Comparison of ENCODE assay signal across 1 cellular context in genomic region chr2:99488587-99488998, GRCh38.
A peak's percentile ranks its signal among the peaks of the same experiment; 100 is the strongest.
TF ChIP-seq lines count a peak whose summit lies in the region.

No MANE protein-coding gene starts in this region.

TF ChIP-seq in HepG2, 621 proteins besides CTCF, POLR2A, EP300 and RAD21 (continued from another document and continues in another):
- TF ChIP-seq, protein P1, sequence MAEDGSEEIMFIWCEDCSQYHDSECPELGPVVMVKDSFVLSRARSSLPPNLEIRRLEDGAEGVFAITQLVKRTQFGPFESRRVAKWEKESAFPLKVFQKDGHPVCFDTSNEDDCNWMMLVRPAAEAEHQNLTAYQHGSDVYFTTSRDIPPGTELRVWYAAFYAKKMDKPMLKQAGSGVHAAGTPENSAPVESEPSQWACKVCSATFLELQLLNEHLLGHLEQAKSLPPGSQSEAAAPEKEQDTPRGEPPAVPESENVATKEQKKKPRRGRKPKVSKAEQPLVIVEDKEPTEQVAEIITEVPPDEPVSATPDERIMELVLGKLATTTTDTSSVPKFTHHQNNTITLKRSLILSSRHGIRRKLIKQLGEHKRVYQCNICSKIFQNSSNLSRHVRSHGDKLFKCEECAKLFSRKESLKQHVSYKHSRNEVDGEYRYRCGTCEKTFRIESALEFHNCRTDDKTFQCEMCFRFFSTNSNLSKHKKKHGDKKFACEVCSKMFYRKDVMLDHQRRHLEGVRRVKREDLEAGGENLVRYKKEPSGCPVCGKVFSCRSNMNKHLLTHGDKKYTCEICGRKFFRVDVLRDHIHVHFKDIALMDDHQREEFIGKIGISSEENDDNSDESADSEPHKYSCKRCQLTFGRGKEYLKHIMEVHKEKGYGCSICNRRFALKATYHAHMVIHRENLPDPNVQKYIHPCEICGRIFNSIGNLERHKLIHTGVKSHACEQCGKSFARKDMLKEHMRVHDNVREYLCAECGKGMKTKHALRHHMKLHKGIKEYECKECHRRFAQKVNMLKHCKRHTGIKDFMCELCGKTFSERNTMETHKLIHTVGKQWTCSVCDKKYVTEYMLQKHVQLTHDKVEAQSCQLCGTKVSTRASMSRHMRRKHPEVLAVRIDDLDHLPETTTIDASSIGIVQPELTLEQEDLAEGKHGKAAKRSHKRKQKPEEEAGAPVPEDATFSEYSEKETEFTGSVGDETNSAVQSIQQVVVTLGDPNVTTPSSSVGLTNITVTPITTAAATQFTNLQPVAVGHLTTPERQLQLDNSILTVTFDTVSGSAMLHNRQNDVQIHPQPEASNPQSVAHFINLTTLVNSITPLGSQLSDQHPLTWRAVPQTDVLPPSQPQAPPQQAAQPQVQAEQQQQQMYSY (CRISPR knock-in tag; IDR thresholded peaks at IDR 0.05), result peak; percentile 85
- TF ChIP-seq ZNF350 (CRISPR knock-in tag; IDR thresholded peaks at IDR 0.05; ENCODE audit: borderline replicate concordance, low read depth) (no peak), ZFP62 (CRISPR knock-in tag; IDR thresholded peaks at IDR 0.05) (no peak), RXRB (CRISPR knock-in tag; IDR thresholded peaks at IDR 0.05; ENCODE audit: borderline replicate concordance) (peak; percentile 81), ZBTB25 (CRISPR knock-in tag; IDR thresholded peaks at IDR 0.05) (no peak), ZNF513 (CRISPR knock-in tag; conservative IDR thresholded peaks at IDR 0.05) (no peak), ZNF563 (CRISPR knock-in tag; IDR thresholded peaks at IDR 0.05) (no peak), POGZ (CRISPR knock-in tag; IDR thresholded peaks at IDR 0.05) (no peak), PTBP1 (IDR thresholded peaks at IDR 0.05; ENCODE audit: low read depth, low read length, poor library complexity, severe bottlenecking) (no peak), ZNF460 (CRISPR knock-in tag; IDR thresholded peaks at IDR 0.05; ENCODE audit: borderline replicate concordance) (no peak), PREB (CRISPR knock-in tag; IDR thresholded peaks at IDR 0.05) (no peak), IRF2 (CRISPR knock-in tag; IDR thresholded peaks at IDR 0.05) (no peak), SMARCE1 (IDR thresholded peaks at IDR 0.05; ENCODE audit: borderline replicate concordance) (no peak), CEBPB (IDR thresholded peaks at IDR 0.05; ENCODE audit: borderline replicate concordance, low read depth, low read length) (no peak), ZNF850 (CRISPR knock-in tag; conservative IDR thresholded peaks at IDR 0.05) (no peak), SP1 (IDR thresholded peaks at IDR 0.05) (no peak), SP1 (CRISPR knock-in tag; IDR thresholded peaks at IDR 0.05) (no peak), HOXA3 (CRISPR knock-in tag; IDR thresholded peaks at IDR 0.05) (0 out of 2 replicates have a peak, but pooled peaks have one; percentile 11), ZNF136 (CRISPR knock-in tag; IDR thresholded peaks at IDR 0.05; ENCODE audit: low read depth) (no peak), ZNF383 (CRISPR knock-in tag; IDR thresholded peaks at IDR 0.05; ENCODE audit: borderline replicate concordance) (no peak), PCBP2 (optimal IDR thresholded peaks at IDR 0.05; ENCODE audit: low read depth, low read length, poor library complexity, severe bottlenecking) (no peak), HNF4A (CRISPR knock-in tag; IDR thresholded peaks at IDR 0.05) (peak; percentile 59), TBX2 (CRISPR knock-in tag; IDR thresholded peaks at IDR 0.05; ENCODE audit: borderline replicate concordance) (0 out of 2 replicates have a peak, but pooled peaks have one; percentile 16), ZIK1 (CRISPR knock-in tag; IDR thresholded peaks at IDR 0.05; ENCODE audit: borderline replicate concordance, low read depth) (no peak), ZNF292 (CRISPR knock-in tag; IDR thresholded peaks at IDR 0.05; ENCODE audit: borderline replicate concordance, low read depth) (0 out of 2 replicates have a peak, but pooled peaks have one; percentile 8), CBX5 (CRISPR knock-in tag; IDR thresholded peaks at IDR 0.05; ENCODE audit: borderline replicate concordance) (no peak), ZNF496 (CRISPR knock-in tag; IDR thresholded peaks at IDR 0.05; ENCODE audit: insufficient replicate concordance) (no peak), SKI (IDR thresholded peaks at IDR 0.05; ENCODE audit: partially characterized antibody) (peak; percentile 55), NR2C2 (CRISPR knock-in tag; IDR thresholded peaks at IDR 0.05; ENCODE audit: borderline replicate concordance) (0 out of 2 replicates have a peak, but pooled peaks have one; percentile 26), JUND (CRISPR knock-in tag; IDR thresholded peaks at IDR 0.05) (no peak), TCF7L2 (IDR thresholded peaks at IDR 0.05; ENCODE audit: low read depth, low read length) (no peak), ATF1 (CRISPR knock-in tag; IDR thresholded peaks at IDR 0.05) (no peak), NCOA2 (CRISPR knock-in tag; IDR thresholded peaks at IDR 0.05) (no peak), SAP130 (CRISPR knock-in tag; IDR thresholded peaks at IDR 0.05; ENCODE audit: low read depth) (peak; percentile 83), ZNF614 (CRISPR knock-in tag; IDR thresholded peaks at IDR 0.05; ENCODE audit: borderline replicate concordance) (0 out of 2 replicates have a peak, but pooled peaks have one; percentile 50), NR3C1 (CRISPR knock-in tag; IDR thresholded peaks at IDR 0.05) (no peak)
- TF ChIP-seq, protein P2, sequence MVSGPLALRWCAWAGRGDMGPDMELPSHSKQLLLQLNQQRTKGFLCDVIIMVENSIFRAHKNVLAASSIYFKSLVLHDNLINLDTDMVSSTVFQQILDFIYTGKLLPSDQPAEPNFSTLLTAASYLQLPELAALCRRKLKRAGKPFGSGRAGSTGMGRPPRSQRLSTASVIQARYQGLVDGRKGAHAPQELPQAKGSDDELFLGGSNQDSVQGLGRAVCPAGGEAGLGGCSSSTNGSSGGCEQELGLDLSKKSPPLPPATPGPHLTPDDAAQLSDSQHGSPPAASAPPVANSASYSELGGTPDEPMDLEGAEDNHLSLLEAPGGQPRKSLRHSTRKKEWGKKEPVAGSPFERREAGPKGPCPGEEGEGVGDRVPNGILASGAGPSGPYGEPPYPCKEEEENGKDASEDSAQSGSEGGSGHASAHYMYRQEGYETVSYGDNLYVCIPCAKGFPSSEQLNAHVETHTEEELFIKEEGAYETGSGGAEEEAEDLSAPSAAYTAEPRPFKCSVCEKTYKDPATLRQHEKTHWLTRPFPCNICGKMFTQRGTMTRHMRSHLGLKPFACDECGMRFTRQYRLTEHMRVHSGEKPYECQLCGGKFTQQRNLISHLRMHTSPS (CRISPR knock-in tag; IDR thresholded peaks at IDR 0.05; ENCODE audit: low read depth), result no peak
- TF ChIP-seq, protein P3, sequence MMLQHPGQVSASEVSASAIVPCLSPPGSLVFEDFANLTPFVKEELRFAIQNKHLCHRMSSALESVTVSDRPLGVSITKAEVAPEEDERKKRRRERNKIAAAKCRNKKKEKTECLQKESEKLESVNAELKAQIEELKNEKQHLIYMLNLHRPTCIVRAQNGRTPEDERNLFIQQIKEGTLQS (CRISPR knock-in tag; IDR thresholded peaks at IDR 0.05), result no peak
- TF ChIP-seq, protein P4, sequence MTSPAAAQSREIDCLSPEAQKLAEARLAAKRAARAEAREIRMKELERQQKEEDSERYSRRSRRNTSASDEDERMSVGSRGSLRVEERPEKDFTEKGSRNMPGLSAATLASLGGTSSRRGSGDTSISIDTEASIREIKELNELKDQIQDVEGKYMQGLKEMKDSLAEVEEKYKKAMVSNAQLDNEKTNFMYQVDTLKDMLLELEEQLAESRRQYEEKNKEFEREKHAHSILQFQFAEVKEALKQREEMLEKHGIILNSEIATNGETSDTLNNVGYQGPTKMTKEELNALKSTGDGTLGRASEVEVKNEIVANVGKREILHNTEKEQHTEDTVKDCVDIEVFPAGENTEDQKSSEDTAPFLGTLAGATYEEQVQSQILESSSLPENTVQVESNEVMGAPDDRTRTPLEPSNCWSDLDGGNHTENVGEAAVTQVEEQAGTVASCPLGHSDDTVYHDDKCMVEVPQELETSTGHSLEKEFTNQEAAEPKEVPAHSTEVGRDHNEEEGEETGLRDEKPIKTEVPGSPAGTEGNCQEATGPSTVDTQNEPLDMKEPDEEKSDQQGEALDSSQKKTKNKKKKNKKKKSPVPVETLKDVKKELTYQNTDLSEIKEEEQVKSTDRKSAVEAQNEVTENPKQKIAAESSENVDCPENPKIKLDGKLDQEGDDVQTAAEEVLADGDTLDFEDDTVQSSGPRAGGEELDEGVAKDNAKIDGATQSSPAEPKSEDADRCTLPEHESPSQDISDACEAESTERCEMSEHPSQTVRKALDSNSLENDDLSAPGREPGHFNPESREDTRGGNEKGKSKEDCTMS (CRISPR knock-in tag; conservative IDR thresholded peaks at IDR 0.05), result no peak
- TF ChIP-seq, protein P5, sequence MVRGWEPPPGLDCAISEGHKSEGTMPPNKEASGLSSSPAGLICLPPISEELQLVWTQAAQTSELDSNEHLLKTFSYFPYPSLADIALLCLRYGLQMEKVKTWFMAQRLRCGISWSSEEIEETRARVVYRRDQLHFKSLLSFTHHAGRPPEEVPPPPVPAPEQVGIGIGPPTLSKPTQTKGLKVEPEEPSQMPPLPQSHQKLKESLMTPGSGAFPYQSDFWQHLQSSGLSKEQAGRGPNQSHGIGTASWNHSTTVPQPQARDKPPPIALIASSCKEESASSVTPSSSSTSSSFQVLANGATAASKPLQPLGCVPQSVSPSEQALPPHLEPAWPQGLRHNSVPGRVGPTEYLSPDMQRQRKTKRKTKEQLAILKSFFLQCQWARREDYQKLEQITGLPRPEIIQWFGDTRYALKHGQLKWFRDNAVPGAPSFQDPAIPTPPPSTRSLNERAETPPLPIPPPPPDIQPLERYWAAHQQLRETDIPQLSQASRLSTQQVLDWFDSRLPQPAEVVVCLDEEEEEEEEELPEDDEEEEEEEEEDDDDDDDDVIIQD (CRISPR knock-in tag; IDR thresholded peaks at IDR 0.05; ENCODE audit: low read depth), result peak; percentile 58; the same call in 1 of the 2 replicates
- TF ChIP-seq, protein P6, sequence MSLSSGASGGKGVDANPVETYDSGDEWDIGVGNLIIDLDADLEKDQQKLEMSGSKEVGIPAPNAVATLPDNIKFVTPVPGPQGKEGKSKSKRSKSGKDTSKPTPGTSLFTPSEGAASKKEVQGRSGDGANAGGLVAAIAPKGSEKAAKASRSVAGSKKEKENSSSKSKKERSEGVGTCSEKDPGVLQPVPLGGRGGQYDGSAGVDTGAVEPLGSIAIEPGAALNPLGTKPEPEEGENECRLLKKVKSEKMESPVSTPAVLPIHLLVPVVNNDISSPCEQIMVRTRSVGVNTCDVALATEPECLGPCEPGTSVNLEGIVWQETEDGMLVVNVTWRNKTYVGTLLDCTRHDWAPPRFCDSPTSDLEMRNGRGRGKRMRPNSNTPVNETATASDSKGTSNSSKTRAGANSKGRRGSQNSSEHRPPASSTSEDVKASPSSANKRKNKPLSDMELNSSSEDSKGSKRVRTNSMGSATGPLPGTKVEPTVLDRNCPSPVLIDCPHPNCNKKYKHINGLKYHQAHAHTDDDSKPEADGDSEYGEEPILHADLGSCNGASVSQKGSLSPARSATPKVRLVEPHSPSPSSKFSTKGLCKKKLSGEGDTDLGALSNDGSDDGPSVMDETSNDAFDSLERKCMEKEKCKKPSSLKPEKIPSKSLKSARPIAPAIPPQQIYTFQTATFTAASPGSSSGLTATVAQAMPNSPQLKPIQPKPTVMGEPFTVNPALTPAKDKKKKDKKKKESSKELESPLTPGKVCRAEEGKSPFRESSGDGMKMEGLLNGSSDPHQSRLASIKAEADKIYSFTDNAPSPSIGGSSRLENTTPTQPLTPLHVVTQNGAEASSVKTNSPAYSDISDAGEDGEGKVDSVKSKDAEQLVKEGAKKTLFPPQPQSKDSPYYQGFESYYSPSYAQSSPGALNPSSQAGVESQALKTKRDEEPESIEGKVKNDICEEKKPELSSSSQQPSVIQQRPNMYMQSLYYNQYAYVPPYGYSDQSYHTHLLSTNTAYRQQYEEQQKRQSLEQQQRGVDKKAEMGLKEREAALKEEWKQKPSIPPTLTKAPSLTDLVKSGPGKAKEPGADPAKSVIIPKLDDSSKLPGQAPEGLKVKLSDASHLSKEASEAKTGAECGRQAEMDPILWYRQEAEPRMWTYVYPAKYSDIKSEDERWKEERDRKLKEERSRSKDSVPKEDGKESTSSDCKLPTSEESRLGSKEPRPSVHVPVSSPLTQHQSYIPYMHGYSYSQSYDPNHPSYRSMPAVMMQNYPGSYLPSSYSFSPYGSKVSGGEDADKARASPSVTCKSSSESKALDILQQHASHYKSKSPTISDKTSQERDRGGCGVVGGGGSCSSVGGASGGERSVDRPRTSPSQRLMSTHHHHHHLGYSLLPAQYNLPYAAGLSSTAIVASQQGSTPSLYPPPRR (CRISPR knock-in tag; IDR thresholded peaks at IDR 0.05; ENCODE audit: borderline replicate concordance), result peak; percentile 39; the same call in 1 of the 2 replicates
- TF ChIP-seq, protein P7, sequence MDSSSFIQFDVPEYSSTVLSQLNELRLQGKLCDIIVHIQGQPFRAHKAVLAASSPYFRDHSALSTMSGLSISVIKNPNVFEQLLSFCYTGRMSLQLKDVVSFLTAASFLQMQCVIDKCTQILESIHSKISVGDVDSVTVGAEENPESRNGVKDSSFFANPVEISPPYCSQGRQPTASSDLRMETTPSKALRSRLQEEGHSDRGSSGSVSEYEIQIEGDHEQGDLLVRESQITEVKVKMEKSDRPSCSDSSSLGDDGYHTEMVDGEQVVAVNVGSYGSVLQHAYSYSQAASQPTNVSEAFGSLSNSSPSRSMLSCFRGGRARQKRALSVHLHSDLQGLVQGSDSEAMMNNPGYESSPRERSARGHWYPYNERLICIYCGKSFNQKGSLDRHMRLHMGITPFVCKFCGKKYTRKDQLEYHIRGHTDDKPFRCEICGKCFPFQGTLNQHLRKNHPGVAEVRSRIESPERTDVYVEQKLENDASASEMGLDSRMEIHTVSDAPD (CRISPR knock-in tag; IDR thresholded peaks at IDR 0.05), result no peak
